Comparison of ENCODE assay signal across 15 cellular contexts in genomic region chr1:8075511-8076051, GRCh38. TPM values are rescaled to one million over a fixed set of nuclear protein-coding genes. Genes with fewer than 3 reads are reported as not detected.
DNase-seq lines count a peak whose midpoint lies in the region; ATAC-seq and TF ChIP-seq lines count a peak whose summit lies in the region.
"Had no signal": no experiment of that assay in that cellular context is flagged by ENCODE, and none has a peak within 500 bp of the region (broad histone marks: within the 10 kb centered on the region; RNA-seq: fewer than 3 reads in every experiment).

No MANE protein-coding gene starts in this region.

- WGBS in gastroesophageal sphincter (ENCODE audit: low coverage in 1 of 2), 2 donors, result 60 to 80% methylated on average over 1 to 3 of the region's 10 CpGs

- no peaks in the 10 kb centered on the region for H3K27me3 Mint-ChIP-seq in progenitor cell of endocrine pancreas

- intact Hi-C loops in mucosa of descending colon (cut with DNase I, micrococcal nuclease), result no loop called here

- DNase-seq in DMS53 (lab: John Stamatoyannopoulos, UW) (peak; percentile 74), NT2/D1 (ENCODE audit: low read depth, low spot score) (no peak), progenitor cell of endocrine pancreas (ENCODE audit: low spot score, unreplicated experiment) (no peak), mucosa of descending colon (no peak), Kasumi-1 (lab: John Stamatoyannopoulos, UW) (no peak), BE2C (no peak), NCI-H2081 treated with DMSO at 0.1 percent for 48 hours (lab: John Stamatoyannopoulos, UW) (no peak)
- DNase-seq: NCI-H1417 treated with DMSO at 0.1 percent for 48 hours, NCI-H748 treated with DMSO at 0.1 percent for 48 hours, occipital lobe had no signal

- ATAC-seq in gastroesophageal sphincter (no peak), mucosa of descending colon (no peak)

- no peak for TF ChIP-seq EP300 in gastroesophageal sphincter (IDR thresholded peaks at IDR 0.05)

- H3K4me3 Mint-ChIP-seq in progenitor cell of endocrine pancreas (ENCODE audit: low read depth), result no peak overlapping the region

- TF ChIP-seq CTCF in gastroesophageal sphincter (IDR thresholded peaks at IDR 0.05) (no peak), progenitor cell of endocrine pancreas (IDR thresholded peaks at IDR 0.05; ENCODE audit: unreplicated experiment) (no peak), mucosa of descending colon (IDR thresholded peaks at IDR 0.05) (no peak), BE2C (IDR thresholded peaks at IDR 0.05; ENCODE audit: low read depth, low read length) (no peak)

- H3K4me3 ChIP-seq in NT2/D1 (ENCODE audit: insufficient read length, low read depth) (no peak overlapping the region), gastroesophageal sphincter (no peak overlapping the region), mucosa of descending colon (no peak overlapping the region), BE2C (ENCODE audit: low read depth, low read length) (no peak overlapping the region)
- H3K4me3 ChIP-seq: BLaER1 treated with 17β-estradiol and CSF1 and Interleukin-3, amounts not matched to agents 10 nM and 100 nM; dorsolateral prefrontal cortex; SK-N-MC had no signal

- H3K9me3 Mint-ChIP-seq in progenitor cell of endocrine pancreas (ENCODE audit: low read depth), result no peaks in the 10 kb centered on the region

- no peak for TF ChIP-seq POLR2A in gastroesophageal sphincter (IDR thresholded peaks at IDR 0.05)

- no peaks in the 10 kb centered on the region for H3K36me3 Mint-ChIP-seq in progenitor cell of endocrine pancreas (ENCODE audit: insufficient read depth)

- peak overlapping the region; percentile 21 for H3K9ac ChIP-seq in NT2/D1 (ENCODE audit: insufficient read length, low read depth)
- H3K9ac ChIP-seq: BLaER1 treated with 17β-estradiol and CSF1 and Interleukin-3, amounts not matched to agents 10 nM and 100 nM had no signal

- no peaks in the 10 kb centered on the region for H3K9me3 ChIP-seq in NT2/D1 (ENCODE audit: insufficient read depth, low read length)
- no peaks in the 10 kb centered on the region for H3K9me3 ChIP-seq in gastroesophageal sphincter
- no peaks in the 10 kb centered on the region for H3K9me3 ChIP-seq in mucosa of descending colon
- H3K9me3 ChIP-seq in BE2C, result no peaks in the 10 kb centered on the region
- H3K9me3 ChIP-seq: BLaER1 treated with 17β-estradiol and CSF1 and Interleukin-3, amounts not matched to agents 10 nM and 100 nM had no signal

- no peaks in the 10 kb centered on the region for H3K36me3 ChIP-seq in NT2/D1 (ENCODE audit: insufficient read depth, insufficient read length, low read length)
- no peaks in the 10 kb centered on the region for H3K36me3 ChIP-seq in gastroesophageal sphincter
- H3K36me3 ChIP-seq in mucosa of descending colon (ENCODE audit: low read depth), result no peaks in the 10 kb centered on the region
- H3K36me3 ChIP-seq in BE2C, result no peaks in the 10 kb centered on the region
- H3K36me3 ChIP-seq: BLaER1 treated with 17β-estradiol and CSF1 and Interleukin-3, amounts not matched to agents 10 nM and 100 nM had no signal

- peaks cover 47% of the 10 kb centered on the region for H3K4me1 Mint-ChIP-seq in progenitor cell of endocrine pancreas (ENCODE audit: low read depth)

- H3K27ac ChIP-seq in gastroesophageal sphincter, result peak overlapping the region; percentile 86 to 98 (median 90)
- H3K27ac ChIP-seq: BLaER1 treated with 17β-estradiol and CSF1 and Interleukin-3, amounts not matched to agents 10 nM and 100 nM; SK-N-MC; VCaP had no signal

- H3K27ac Mint-ChIP-seq in progenitor cell of endocrine pancreas, result peak overlapping the region; percentile 90

- peaks cover 4% of the 10 kb centered on the region for H3K4me1 ChIP-seq in NT2/D1 (ENCODE audit: insufficient read depth, insufficient read length)
- peaks cover 8 to 47% (median 20%) of the 10 kb centered on the region in 3 donors for H3K4me1 ChIP-seq in gastroesophageal sphincter
- H3K4me1 ChIP-seq in mucosa of descending colon (ENCODE audit: low read depth), result peaks cover 18% of the 10 kb centered on the region
- H3K4me1 ChIP-seq in BE2C, result no peaks in the 10 kb centered on the region

- no peaks in the 10 kb centered on the region for H3K27me3 ChIP-seq in NT2/D1 (ENCODE audit: insufficient read depth, insufficient read length)
- H3K27me3 ChIP-seq in gastroesophageal sphincter, result no peaks in the 10 kb centered on the region
- no peaks in the 10 kb centered on the region for H3K27me3 ChIP-seq in BE2C
- H3K27me3 ChIP-seq: BLaER1 treated with 17β-estradiol and CSF1 and Interleukin-3, amounts not matched to agents 10 nM and 100 nM; dorsolateral prefrontal cortex had no signal

RNA-seq across cellular contexts. Expression of gene ERRFI1, which starts 49.5 kb away (rescaled TPM):
- 100 to 1,000 TPM; 344 to 570 (median 393) TPM for total RNA-seq in gastroesophageal sphincter
- total RNA-seq in progenitor cell of endocrine pancreas, result 138 and 139 TPM in 2 replicates
- 10 to 100 TPM; 48.5 to 84.0 (median 50.2) TPM for total RNA-seq in mucosa of descending colon
- 9.3 TPM for polyA plus RNA-seq in BE2C (2012; ENCODE audit: insufficient read depth, insufficient read length, low read depth)
